Comparison of ENCODE assay signal across 24 cellular contexts in genomic region chr16:23502466-23502865, GRCh38. TPM values are rescaled to one million over a fixed set of nuclear protein-coding genes. Genes with fewer than 3 reads are reported as not detected.
DNase-seq lines count a peak whose midpoint lies in the region; ATAC-seq and TF ChIP-seq lines count a peak whose summit lies in the region.
"Had no signal": no experiment of that assay in that cellular context is flagged by ENCODE, and none has a peak within 500 bp of the region (broad histone marks: within the 10 kb centered on the region; RNA-seq: fewer than 3 reads in every experiment).

No MANE protein-coding gene starts in this region.

- POLR2A ChIA-PET in activated B cell treated with CpG ODN at 0.5 μM for 24 hours (lab: Charles Lee): no interaction called here

- peak overlapping the region; percentile 29; the same call in 1 of the 2 replicates for H3K9ac ChIP-seq in iPS-20b (ENCODE audit: low read depth, low read length)

- no peak overlapping the region for H3K4me3 Mint-ChIP-seq in natural killer cell treated with Interleukin-12 subunit alpha and Interleukin-12 subunit beta and Interleukin-15 and Interleukin-18, amount 100 ng/mL, for 72 hours
- H3K4me3 Mint-ChIP-seq in natural killer cell (no peak overlapping the region), activated B cell treated with CpG ODN at 0.5 μM for 24 hours (no peak overlapping the region)
- H3K4me3 Mint-ChIP-seq: activated CD8-positive, alpha-beta T cell treated with anti-CD3 and anti-CD28 coated beads for 36 hours; activated T-cell treated with anti-CD3 and anti-CD28 coated beads, Interleukin-2, amount 50 U/mL, for 4 hours; dendritic cell treated with granulocyte-macrophage colony-stimulating factor and Interleukin-4, amounts not matched to agents 40 ng/mL and 50 ng/mL, for 4 days; mesothelial cell of epicardium; nephron; type B pancreatic cell had no signal

- intact Hi-C loops in natural killer cell (cut with micrococcal nuclease) (no loop called here), activated B cell treated with CpG ODN at 0.5 μM for 24 hours (cut with micrococcal nuclease) (no loop called here)

- no peak for DNase-seq in natural killer cell treated with Interleukin-12 subunit alpha and Interleukin-12 subunit beta and Interleukin-15 and Interleukin-18, amount 100 ng/mL, for 72 hours (ENCODE audit: low spot score)
- DNase-seq in natural killer cell (no peak), activated B cell treated with CpG ODN at 0.5 μM for 24 hours (no peak)
- no peak for DNase-seq in NK-92 treated with Interleukin-12 subunit alpha and Interleukin-12 subunit beta, amount 100 ng/mL, for 24 hours (lab: John Stamatoyannopoulos, UW)
- DNase-seq: ACHN; activated CD4-positive, CD25-positive, alpha-beta regulatory T cell treated with anti-CD3 and anti-CD28 coated beads, Interleukin-2, amount 50 U/mL, for 72 hours; activated CD8-positive, alpha-beta T cell treated with anti-CD3 and anti-CD28 coated beads for 36 hours; activated naive CD4-positive, alpha-beta T cell; activated T-cell treated with anti-CD3 and anti-CD28 coated beads, Interleukin-2, amount 50 U/mL, for 4 hours; amygdala; left lung; NCI-H1048; NCI-H2081 treated with DMSO at 0.1 percent for 48 hours had no signal

- peaks cover 30% of the 10 kb centered on the region for H3K4me1 ChIP-seq in iPS-20b (ENCODE audit: insufficient read depth, low read length)

- H3K9me3 ChIP-seq in iPS-20b (ENCODE audit: insufficient read depth, low read depth, low read length): no peaks in the 10 kb centered on the region
- H3K9me3 ChIP-seq: left lung had no signal

- no peaks in the 10 kb centered on the region for H3K27me3 ChIP-seq in iPS-20b (ENCODE audit: insufficient read depth, low read length)
- H3K27me3 ChIP-seq: cardiac muscle cell, left lung had no signal

- CTCF ChIA-PET in activated B cell treated with CpG ODN at 0.5 μM for 24 hours (lab: Charles Lee): interaction anchor here (0.9 to 1.5 kb wide), 2 partner anchors 18 to 94 kb away, joined by 3 read pairs; partner anchors contain the start of gene NDUFAB1

- no peak overlapping the region for H3K4me3 ChIP-seq in iPS-20b (ENCODE audit: low read length)
- H3K4me3 ChIP-seq: cardiac muscle cell, left lung had no signal

- no peaks in the 10 kb centered on the region for H3K36me3 Mint-ChIP-seq in natural killer cell treated with Interleukin-12 subunit alpha and Interleukin-12 subunit beta and Interleukin-15 and Interleukin-18, amount 100 ng/mL, for 72 hours
- no peaks in the 10 kb centered on the region for H3K36me3 Mint-ChIP-seq in natural killer cell
- peaks cover 48% of the 10 kb centered on the region for H3K36me3 Mint-ChIP-seq in activated B cell treated with CpG ODN at 0.5 μM for 24 hours (ENCODE audit: low read depth)
- H3K36me3 Mint-ChIP-seq: mesothelial cell of epicardium had no signal

- peak overlapping the region; percentile 5 to 25 for H3K27ac Mint-ChIP-seq in natural killer cell treated with Interleukin-12 subunit alpha and Interleukin-12 subunit beta and Interleukin-15 and Interleukin-18, amount 100 ng/mL, for 72 hours
- peak overlapping the region in 1 of 2 donors; percentile 56 for H3K27ac Mint-ChIP-seq in natural killer cell
- peak overlapping the region; percentile 80 for H3K27ac Mint-ChIP-seq in activated B cell treated with CpG ODN at 0.5 μM for 24 hours
- H3K27ac Mint-ChIP-seq: activated CD8-positive, alpha-beta T cell treated with anti-CD3 and anti-CD28 coated beads for 36 hours; dendritic cell treated with granulocyte-macrophage colony-stimulating factor and Interleukin-4, amounts not matched to agents 40 ng/mL and 50 ng/mL, for 4 days; mesothelial cell of epicardium; nephron; type B pancreatic cell had no signal

- no peaks in the 10 kb centered on the region for H3K27me3 Mint-ChIP-seq in natural killer cell treated with Interleukin-12 subunit alpha and Interleukin-12 subunit beta and Interleukin-15 and Interleukin-18, amount 100 ng/mL, for 72 hours
- H3K27me3 Mint-ChIP-seq in natural killer cell (ENCODE audit: low read depth in 2 of 2) (no peaks in the 10 kb centered on the region), activated B cell treated with CpG ODN at 0.5 μM for 24 hours (no peaks in the 10 kb centered on the region)
- H3K27me3 Mint-ChIP-seq: activated CD8-positive, alpha-beta T cell treated with anti-CD3 and anti-CD28 coated beads for 36 hours; dendritic cell treated with granulocyte-macrophage colony-stimulating factor and Interleukin-4, amounts not matched to agents 40 ng/mL and 50 ng/mL, for 4 days; type B pancreatic cell had no signal

- H3K36me3 ChIP-seq in iPS-20b (ENCODE audit: insufficient read depth, low read depth, low read length): peaks cover 32% of the 10 kb centered on the region

- no peak overlapping the region for H3K27ac ChIP-seq in iPS-20b (ENCODE audit: low read length)
- H3K27ac ChIP-seq: cardiac muscle cell, left lung had no signal

- no peaks in the 10 kb centered on the region for H3K9me3 Mint-ChIP-seq in natural killer cell treated with Interleukin-12 subunit alpha and Interleukin-12 subunit beta and Interleukin-15 and Interleukin-18, amount 100 ng/mL, for 72 hours
- H3K9me3 Mint-ChIP-seq in natural killer cell (no peaks in the 10 kb centered on the region), activated B cell treated with CpG ODN at 0.5 μM for 24 hours (no peaks in the 10 kb centered on the region)
- H3K9me3 Mint-ChIP-seq: activated CD8-positive, alpha-beta T cell treated with anti-CD3 and anti-CD28 coated beads for 36 hours; activated T-cell treated with anti-CD3 and anti-CD28 coated beads, Interleukin-2, amount 50 U/mL, for 4 hours; dendritic cell treated with granulocyte-macrophage colony-stimulating factor and Interleukin-4, amounts not matched to agents 40 ng/mL and 50 ng/mL, for 4 days; mesothelial cell of epicardium; nephron; type B pancreatic cell had no signal

- peaks cover 44 to 63% of the 10 kb centered on the region in 2 donors for H3K4me1 Mint-ChIP-seq in natural killer cell treated with Interleukin-12 subunit alpha and Interleukin-12 subunit beta and Interleukin-15 and Interleukin-18, amount 100 ng/mL, for 72 hours (ENCODE audit: low read depth in 2 of 2)
- peaks cover 59 to 64% of the 10 kb centered on the region in 2 donors for H3K4me1 Mint-ChIP-seq in natural killer cell
- H3K4me1 Mint-ChIP-seq in activated B cell treated with CpG ODN at 0.5 μM for 24 hours: peaks cover 98% of the 10 kb centered on the region

- no peak for ATAC-seq in natural killer cell treated with Interleukin-12 subunit alpha and Interleukin-12 subunit beta and Interleukin-15 and Interleukin-18, amount 100 ng/mL, for 72 hours
- ATAC-seq in natural killer cell (no peak), activated B cell treated with CpG ODN at 0.5 μM for 24 hours (ENCODE audit: low read depth) (no peak), GM18861 (IDR thresholded peaks at IDR 0.05; ENCODE audit: unreplicated experiment) (no peak), HG03025 (IDR thresholded peaks at IDR 0.05; ENCODE audit: low FRiP score, unreplicated experiment) (no peak), HG03159 (IDR thresholded peaks at IDR 0.05; ENCODE audit: unreplicated experiment) (no peak)
- ATAC-seq: activated CD8-positive, alpha-beta T cell treated with anti-CD3 and anti-CD28 coated beads for 36 hours; activated T-cell treated with anti-CD3 and anti-CD28 coated beads, Interleukin-2, amount 50 U/mL, for 4 hours; left lung; sciatic nerve; SK-N-SH treated with all-trans-retinoic acid at 6 μM for 48 hours had no signal

- TF ChIP-seq CTCF in natural killer cell (IDR thresholded peaks at IDR 0.05) (no peak), activated B cell treated with CpG ODN at 0.5 μM for 24 hours (IDR thresholded peaks at IDR 0.05) (no peak)

RNA-seq across cellular contexts. Expression of gene GGA2, which starts 7.8 kb away (rescaled TPM):
- 10 to 100 TPM; 61.0 to 97.3 TPM for total RNA-seq in natural killer cell treated with Interleukin-12 subunit alpha and Interleukin-12 subunit beta and Interleukin-15 and Interleukin-18, amount 100 ng/mL, for 72 hours
- 100 to 1,000 TPM; 129 to 134 (median 131) TPM for total RNA-seq in natural killer cell
- total RNA-seq in activated B cell treated with CpG ODN at 0.5 μM for 24 hours: 264 and 281 TPM in 2 replicates

RNA-seq across cellular contexts. Expression of gene COG7, which starts 49.5 kb away (rescaled TPM):
- total RNA-seq in natural killer cell treated with Interleukin-12 subunit alpha and Interleukin-12 subunit beta and Interleukin-15 and Interleukin-18, amount 100 ng/mL, for 72 hours: 10 to 100 TPM; 21.9 to 28.2 TPM
- total RNA-seq in natural killer cell (10 to 100 TPM; 18.4 to 26.6 (median 20.3) TPM), activated B cell treated with CpG ODN at 0.5 μM for 24 hours (19.3 and 20.2 TPM in 2 replicates)

RNA-seq across cellular contexts. Expression of gene EARS2, which starts 54.7 kb away (rescaled TPM):
- total RNA-seq in natural killer cell treated with Interleukin-12 subunit alpha and Interleukin-12 subunit beta and Interleukin-15 and Interleukin-18, amount 100 ng/mL, for 72 hours: 10 to 100 TPM; 19.2 to 34.9 TPM
- 10 to 100 TPM; 12.1 to 14.2 (median 12.4) TPM for total RNA-seq in natural killer cell
- total RNA-seq in activated B cell treated with CpG ODN at 0.5 μM for 24 hours: 24.9 and 27.5 TPM in 2 replicates

RNA-seq across cellular contexts. Expression of gene UBFD1, which starts 55.1 kb away (rescaled TPM):
- 10 to 100 TPM; 53.8 to 87.1 TPM for total RNA-seq in natural killer cell treated with Interleukin-12 subunit alpha and Interleukin-12 subunit beta and Interleukin-15 and Interleukin-18, amount 100 ng/mL, for 72 hours
- total RNA-seq in natural killer cell: 10 to 100 TPM; 51.4 to 65.8 (median 63.6) TPM
- total RNA-seq in activated B cell treated with CpG ODN at 0.5 μM for 24 hours: 47.9 and 52.2 TPM in 2 replicates
